In the genomic region with DNA sequence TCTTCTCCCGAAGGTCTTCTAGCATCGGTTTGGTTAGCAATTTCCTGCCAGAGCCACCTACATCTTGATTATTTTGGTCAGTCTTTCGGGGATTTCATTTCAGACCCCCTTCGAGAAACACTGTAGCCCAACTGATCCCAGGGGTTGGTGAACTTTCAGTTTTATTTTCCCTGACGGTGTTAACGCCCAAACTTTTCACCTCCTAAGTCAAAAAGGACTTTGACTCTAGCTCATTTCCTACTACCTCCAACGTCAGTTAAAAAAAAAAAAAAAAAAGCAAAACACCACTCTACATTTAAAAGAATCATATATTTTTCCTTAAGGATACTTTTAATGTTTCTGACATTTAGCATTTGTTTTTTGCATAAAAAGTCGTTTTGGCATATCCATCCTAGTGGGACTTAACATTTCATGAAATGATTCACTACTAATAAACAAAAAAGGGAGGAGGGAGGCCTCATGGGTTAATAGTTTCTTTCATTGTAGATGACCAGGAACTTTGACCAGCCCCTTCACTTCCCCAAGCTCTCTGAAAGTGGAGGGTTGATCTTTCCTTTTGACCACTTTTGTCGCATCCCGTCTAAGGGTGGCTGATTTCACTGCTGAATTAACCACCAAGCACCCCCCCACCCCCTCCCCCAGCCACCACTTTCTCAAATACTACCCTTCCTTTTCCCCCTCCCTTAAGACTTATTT, we compare ENCODE assay signal across 8 cellular contexts. TPM values are rescaled to one million over a fixed set of nuclear protein-coding genes. Genes with fewer than 3 reads are reported as not detected.
DNase-seq lines count a peak whose midpoint lies in the region; ATAC-seq and TF ChIP-seq lines count a peak whose summit lies in the region.

No MANE protein-coding gene starts in this region.

- peak overlapping the region; percentile 40; the same call in 1 of the 2 replicates for H3K9ac ChIP-seq in SU-DHL-6 (ENCODE audit: low read length)

- H3K36me3 ChIP-seq in SU-DHL-6 (ENCODE audit: low read length), result no peaks in the 10 kb centered on the region
- no peaks in the 10 kb centered on the region for H3K36me3 ChIP-seq in gastroesophageal sphincter
- H3K36me3 ChIP-seq in gastrocnemius medialis, result no peaks in the 10 kb centered on the region

- TF ChIP-seq CTCF in SU-DHL-6 (IDR thresholded peaks at IDR 0.05; ENCODE audit: insufficient read depth, low read length, poor library complexity, severe bottlenecking) (no peak), gastroesophageal sphincter (IDR thresholded peaks at IDR 0.05) (no peak), gastrocnemius medialis (IDR thresholded peaks at IDR 0.05 in 4 of 5, conservative IDR thresholded peaks at IDR 0.05 in 1 of 5) (no peak), GM13976 (IDR thresholded peaks at IDR 0.05; ENCODE audit: borderline replicate concordance, control extremely low read depth, extremely low read depth, insufficient read depth, missing control alignments) (no peak)

- TF ChIP-seq POLR2A in gastroesophageal sphincter (IDR thresholded peaks at IDR 0.05) (no peak), gastrocnemius medialis (IDR thresholded peaks at IDR 0.05) (no peak)

- ATAC-seq in GM18511 (IDR thresholded peaks at IDR 0.05; ENCODE audit: unreplicated experiment), result peak; percentile 20
- no peak for ATAC-seq in gastroesophageal sphincter
- ATAC-seq in gastrocnemius medialis, result peak in 1 of 2 donors; percentile 0
- ATAC-seq in GM18907 (IDR thresholded peaks at IDR 0.05; ENCODE audit: unreplicated experiment), result no peak
- no peak for ATAC-seq in GM18873 (IDR thresholded peaks at IDR 0.05; ENCODE audit: low FRiP score, unreplicated experiment)

- no peak for TF ChIP-seq EP300 in gastroesophageal sphincter (IDR thresholded peaks at IDR 0.05)

- H3K27me3 ChIP-seq in SU-DHL-6 (ENCODE audit: low read length) (no peaks in the 10 kb centered on the region), gastroesophageal sphincter (no peaks in the 10 kb centered on the region), gastrocnemius medialis (no peaks in the 10 kb centered on the region)

- no peak for DNase-seq in gastrocnemius medialis
- no peak for DNase-seq in GM13976 (ENCODE audit: low spot score)
- DNase-seq in NCI-H1048 (lab: John Stamatoyannopoulos, UW), result no peak

- H3K27ac ChIP-seq in SU-DHL-6 (ENCODE audit: low read depth, low read length) (no peak overlapping the region), gastroesophageal sphincter (peak overlapping the region; percentile 37 to 98 (median 90)), gastrocnemius medialis (peak overlapping the region; percentile 90 to 96 (median 94))

- H4K20me1 ChIP-seq in SU-DHL-6 (ENCODE audit: low read depth, low read length), result no peaks in the 10 kb centered on the region

- WGBS in gastroesophageal sphincter (ENCODE audit: low coverage in 1 of 2), 2 donors, result 16 to 20% methylated on average over 10 of the region's 10 CpGs

- H3K9me2 ChIP-seq in SU-DHL-6 (replicated peaks; ENCODE audit: insufficient read depth, low read length), result no peaks in the 10 kb centered on the region

- H3K4me1 ChIP-seq in gastroesophageal sphincter, result peaks cover 0 to 44% (median 6%) of the 10 kb centered on the region in 3 donors
- H3K4me1 ChIP-seq in gastrocnemius medialis, result peaks cover 11 to 25% of the 10 kb centered on the region in 2 donors

- intact Hi-C loops in gastrocnemius medialis (cut with DNase I; ENCODE audit: low total_unique reads), result no loop called here

- H3K79me2 ChIP-seq in SU-DHL-6 (ENCODE audit: insufficient read depth, low read length), result no peaks in the 10 kb centered on the region

- H3K9me3 ChIP-seq in SU-DHL-6 (ENCODE audit: insufficient read depth, low read length), result no peaks in the 10 kb centered on the region
- H3K9me3 ChIP-seq in gastroesophageal sphincter, result no peaks in the 10 kb centered on the region
- H3K9me3 ChIP-seq in gastrocnemius medialis, result no peaks in the 10 kb centered on the region

- H2AFZ ChIP-seq in SU-DHL-6 (ENCODE audit: low read depth, low read length, severe bottlenecking), result peak overlapping the region; percentile 79

- 0 out of 2 replicates have a peak, but pooled peaks cover 4% of the 10 kb centered on the region for H3F3A ChIP-seq in SU-DHL-6 (ENCODE audit: insufficient read depth)

- in situ Hi-C loops in gastrocnemius medialis (cut with MboI; ENCODE audit: low sequenced_read_pairs in 4 of 4) (no loop called here), GM13976 (cut with MboI; ENCODE audit: low sequenced_read_pairs, unreplicated experiment) (no loop called here)

- H3K4me2 ChIP-seq in SU-DHL-6 (ENCODE audit: low read depth, low read length, poor library complexity, severe bottlenecking), result peak overlapping the region; percentile 98

- H3K4me3 ChIP-seq in SU-DHL-6 (ENCODE audit: insufficient read depth, low read length, poor library complexity, severe bottlenecking) (peak overlapping the region; percentile 74), gastroesophageal sphincter (peak overlapping the region; percentile 80 to 88), gastrocnemius medialis (peak overlapping the region; percentile 77 to 84 (median 82))

RNA-seq across cellular contexts. Expression of gene TCF7L2, which starts 0.8 kb away (rescaled TPM):
- total RNA-seq in gastroesophageal sphincter (10 to 100 TPM; 12.6 to 22.4 (median 20.2) TPM), gastrocnemius medialis (1 to 10 TPM; 4.6 to 5.1 (median 5.0) TPM)
